ENCODE assay signal across 9 cellular contexts in the genomic region with DNA sequence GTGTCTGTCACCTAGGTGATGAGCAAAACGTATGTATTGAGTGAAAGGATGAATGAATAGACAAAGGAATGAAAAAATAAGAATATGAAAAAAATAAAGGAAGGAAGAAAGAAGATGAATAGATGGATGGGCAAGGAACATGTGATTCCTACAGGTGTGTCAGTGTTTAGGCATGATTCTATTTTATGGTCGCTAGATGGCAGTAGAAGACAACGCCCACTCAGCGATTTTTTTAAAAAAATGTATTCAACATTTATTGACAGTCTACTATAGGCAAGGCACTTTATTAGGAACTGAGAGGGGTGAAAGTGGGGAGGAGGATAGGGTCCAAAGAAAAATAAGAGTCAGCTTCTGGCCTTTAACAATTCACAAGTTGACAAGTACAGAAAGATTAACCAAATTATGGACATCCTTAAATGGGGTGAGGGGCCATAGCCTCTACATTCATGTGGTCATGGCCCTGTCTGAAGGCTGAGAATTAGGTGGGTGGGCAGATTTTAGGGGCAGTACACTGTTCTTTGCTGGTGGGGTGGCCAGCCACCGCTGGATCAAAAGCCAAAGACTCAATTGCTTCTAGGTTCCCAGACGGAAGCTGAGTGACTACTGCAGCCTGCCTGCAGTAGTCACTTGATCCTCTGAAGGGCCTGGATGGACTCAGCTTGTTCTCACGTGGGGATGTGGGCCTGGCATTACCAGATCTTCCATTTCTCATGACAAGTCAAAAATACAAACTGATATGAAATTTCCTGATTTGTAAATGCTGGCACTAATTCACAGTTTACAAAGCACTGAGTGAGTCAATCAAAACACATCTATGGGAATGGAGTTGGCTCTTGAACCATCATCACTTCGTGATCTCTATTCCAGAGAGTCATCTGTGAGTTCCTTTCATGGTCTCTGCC.
DNase-seq lines count a peak whose midpoint lies in the region; ATAC-seq, FAIRE-seq and TF ChIP-seq lines count a peak whose summit lies in the region.
"Had no signal": no experiment of that assay in that cellular context is flagged by ENCODE, and none has a peak within 500 bp of the region (broad histone marks: within the 10 kb centered on the region; RNA-seq: fewer than 3 reads in every experiment).

No MANE protein-coding gene starts in this region.

- H3K9ac ChIP-seq in astrocyte (ENCODE audit: low read length), result no peak overlapping the region
- H3K9ac ChIP-seq in liver (ENCODE audit: low read depth in 1 of 2, low read length in 2 of 2), result no peak overlapping the region
- no peak overlapping the region for H3K9ac ChIP-seq in neuronal stem cell (ENCODE audit: low read depth, low read length, poor library complexity)

- ATAC-seq in left ventricle myocardium superior, result peak; percentile 19
- no peak for ATAC-seq in right cardiac atrium
- no peak for ATAC-seq in HG03439 (IDR thresholded peaks at IDR 0.05; ENCODE audit: unreplicated experiment)

- no peak overlapping the region for H3K23ac ChIP-seq in neuronal stem cell (ENCODE audit: low read depth, low read length, poor library complexity)

- H3K4me1 ChIP-seq in right cardiac atrium (ENCODE audit: control insufficient read depth, insufficient read depth, low read length), result peaks cover 5% of the 10 kb centered on the region
- peaks cover 24% of the 10 kb centered on the region for H3K4me1 ChIP-seq in astrocyte (ENCODE audit: insufficient read depth, low read length)
- H3K4me1 ChIP-seq in liver (ENCODE audit: control insufficient read depth in 4 of 4, insufficient read depth in 4 of 4, low read length in 3 of 4), result no peaks in the 10 kb centered on the region
- H3K4me1 ChIP-seq in neuronal stem cell (ENCODE audit: control insufficient read depth in 2 of 2, insufficient read depth in 1 of 2, low read depth in 1 of 2, low read length in 2 of 2), result no peaks in the 10 kb centered on the region

- H2BK12ac ChIP-seq in neuronal stem cell (ENCODE audit: low read length), result no peak overlapping the region

- H3K9me3 ChIP-seq in right cardiac atrium (ENCODE audit: control insufficient read depth, low read length) (no peaks in the 10 kb centered on the region), astrocyte (ENCODE audit: insufficient read depth, low read depth, low read length) (no peaks in the 10 kb centered on the region), liver (ENCODE audit: control insufficient read depth in 4 of 4, low read length in 3 of 4) (no peaks in the 10 kb centered on the region), neuronal stem cell (replicated peaks in 1 of 2; ENCODE audit: control insufficient read depth in 2 of 2, insufficient read depth in 1 of 2, low read depth in 1 of 2, low read length in 2 of 2) (no peaks in the 10 kb centered on the region)

- no peak overlapping the region for H4K8ac ChIP-seq in neuronal stem cell (ENCODE audit: low read depth, low read length)

- no peak overlapping the region for H3K18ac ChIP-seq in neuronal stem cell (ENCODE audit: low read length)

- H3K14ac ChIP-seq in neuronal stem cell (ENCODE audit: low read length), result no peak overlapping the region

- no peak overlapping the region for H2AK5ac ChIP-seq in neuronal stem cell (ENCODE audit: low read depth, low read length)

- no peak overlapping the region for H3K27ac Mint-ChIP-seq in astrocyte (ENCODE audit: unreplicated experiment)

- H3K4me2 ChIP-seq in astrocyte (ENCODE audit: low read length), result no peak overlapping the region
- no peak overlapping the region for H3K4me2 ChIP-seq in neuronal stem cell (ENCODE audit: insufficient read depth, low read length, poor library complexity, severe bottlenecking)

- H3K36me3 Mint-ChIP-seq in astrocyte (ENCODE audit: low read depth, unreplicated experiment), result no peaks in the 10 kb centered on the region

- no peak overlapping the region for H2BK5ac ChIP-seq in neuronal stem cell (ENCODE audit: low read length)

- 20% methylated on average over 8 of the region's 8 CpGs for WGBS in right cardiac atrium
- WGBS in liver, result 22% methylated on average over 8 of the region's 8 CpGs
- WGBS in neuronal stem cell (ENCODE audit: extremely low coverage in 2 of 2, insufficient read length in 2 of 2, insufficient replicate concordance in 1 of 2), 2 donors, result no CpG with 5 or more reads among the region's 8 CpGs

- no peaks in the 10 kb centered on the region for H3K9me3 Mint-ChIP-seq in astrocyte (ENCODE audit: unreplicated experiment)

- H2BK120ac ChIP-seq in neuronal stem cell (ENCODE audit: low read depth, low read length), result no peak overlapping the region

- FAIRE-seq in astrocyte (lab: Jason Lieb, UNC), result peak; percentile 73

- H3K27ac ChIP-seq in right cardiac atrium (ENCODE audit: low read length), result no peak overlapping the region
- H3K27ac ChIP-seq in astrocyte (ENCODE audit: low read depth, low read length), result no peak overlapping the region
- no peak overlapping the region for H3K27ac ChIP-seq in liver (ENCODE audit: low read depth in 1 of 2, low read length in 2 of 2)
- H3K27ac ChIP-seq in neuronal stem cell (replicated peaks; ENCODE audit: low read length), result no peak overlapping the region
- H3K27ac ChIP-seq: epithelial cell of prostate had no signal

- H3K4me1 Mint-ChIP-seq in astrocyte (ENCODE audit: low read depth, unreplicated experiment), result peaks cover 17% of the 10 kb centered on the region

- no peak overlapping the region for H3K4me3 Mint-ChIP-seq in astrocyte (ENCODE audit: unreplicated experiment)

- peak; percentile 81 to 84 for TF ChIP-seq RAD21 in liver (IDR thresholded peaks at IDR 0.05)

- H3K36me3 ChIP-seq in astrocyte (ENCODE audit: insufficient read depth, low read length) (no peaks in the 10 kb centered on the region), liver (ENCODE audit: control insufficient read depth in 4 of 4, insufficient read depth in 3 of 4, low read depth in 1 of 4, low read length in 3 of 4) (no peaks in the 10 kb centered on the region), neuronal stem cell (replicated peaks in 1 of 2; ENCODE audit: control insufficient read depth in 2 of 2, insufficient read depth in 2 of 2, low read length in 2 of 2) (no peaks in the 10 kb centered on the region)

- no peaks in the 10 kb centered on the region for H3K79me1 ChIP-seq in neuronal stem cell (ENCODE audit: low read depth, low read length)

- DNase-seq in left ventricle myocardium superior (no peak), right cardiac atrium (no peak), NCI-H146 (lab: John Stamatoyannopoulos, UW) (peak; percentile 1), astrocyte (ENCODE audit: low read depth) (no peak), neuronal stem cell (ENCODE audit: low spot score) (no peak)
- DNase-seq in activated T-cell treated with anti-CD3 and anti-CD28 coated beads, Interleukin-2, amount 50 U/mL, for 48 hours, result no peak

- no peaks in the 10 kb centered on the region for H3K79me2 ChIP-seq in astrocyte (ENCODE audit: insufficient read depth, low read length)

- intact Hi-C loops in left ventricle myocardium superior (cut with micrococcal nuclease) (no loop called here), right cardiac atrium (cut with DNase I) (loop anchor here in 2 of 4 donors (10.0 kb wide), 2 partner anchors 462 to 1082 kb away; a partner anchor contains a TSS)

- no peaks in the 10 kb centered on the region for H4K20me1 ChIP-seq in astrocyte (ENCODE audit: insufficient read depth, low read length)

- no peak overlapping the region for H4K91ac ChIP-seq in neuronal stem cell (ENCODE audit: low read depth, low read length, poor library complexity)

- H3K27me3 ChIP-seq in right cardiac atrium (ENCODE audit: control insufficient read depth, insufficient read depth), result no peaks in the 10 kb centered on the region
- H3K27me3 ChIP-seq in astrocyte (ENCODE audit: insufficient read depth, low read length), result peaks cover 8% of the 10 kb centered on the region
- H3K27me3 ChIP-seq in liver (ENCODE audit: control insufficient read depth in 4 of 4, insufficient read depth in 4 of 4, low read length in 3 of 4), result no peaks in the 10 kb centered on the region
- H3K27me3 ChIP-seq in neuronal stem cell (ENCODE audit: control insufficient read depth in 3 of 3, insufficient read depth in 3 of 3, low read depth in 1 of 3, low read length in 3 of 3), result no peaks in the 10 kb centered on the region

- H2BK15ac ChIP-seq in neuronal stem cell (ENCODE audit: low read length), result no peak overlapping the region

- peak; percentile 80 for TF ChIP-seq CTCF in astrocyte (IDR thresholded peaks at IDR 0.05; ENCODE audit: insufficient read depth, low read depth, low read length)
- TF ChIP-seq CTCF in liver (IDR thresholded peaks at IDR 0.05; ENCODE audit: low read depth, low read length, missing input control), result peak; percentile 67

- H3K4ac ChIP-seq in neuronal stem cell (ENCODE audit: low read length), result no peak overlapping the region

- H2AFZ ChIP-seq in astrocyte (ENCODE audit: low read depth, low read length) (no peak overlapping the region), neuronal stem cell (ENCODE audit: low read length) (no peak overlapping the region)

- no peaks in the 10 kb centered on the region for H3K27me3 Mint-ChIP-seq in astrocyte (ENCODE audit: low read depth, unreplicated experiment)

- H3K4me3 ChIP-seq in right cardiac atrium (ENCODE audit: low read length) (no peak overlapping the region), astrocyte (ENCODE audit: insufficient read depth, low read depth, low read length) (no peak overlapping the region), liver (ENCODE audit: low read depth in 1 of 3, low read length in 3 of 3) (no peak overlapping the region), neuronal stem cell (ENCODE audit: low read length in 2 of 2) (no peak overlapping the region)

TF ChIP-seq in liver, 16 proteins besides CTCF, POLR2A, EP300 and RAD21:
- TF ChIP-seq RXRA (IDR thresholded peaks at IDR 0.05) (no peak), JUND (IDR thresholded peaks at IDR 0.05) (no peak)
TF ChIP-seq in liver: peak in this region for 0.
